Comparison of ENCODE assay signal across 15 cellular contexts in genomic region chr9:37404590-37404989, GRCh38.
"Had no signal": no experiment of that assay in that cellular context is flagged by ENCODE, and none has a peak within 500 bp of the region (broad histone marks: within the 10 kb centered on the region; RNA-seq: fewer than 3 reads in every experiment).

No MANE protein-coding gene starts in this region.

- FAIRE-seq: frontal cortex had no signal

- H3K36me3 ChIP-seq: ovary, WERI-Rb-1 had no signal

- H3K4me2 ChIP-seq: smooth muscle cell had no signal

- H3K27me3 ChIP-seq: ovary had no signal

- H3K9me3 ChIP-seq: ovary had no signal

- ATAC-seq: activated CD4-positive, alpha-beta T cell treated with anti-CD3 and anti-CD28 coated beads for 36 hours; activated naive CD4-positive, alpha-beta T cell treated with anti-CD3 and anti-CD28 coated beads, Interleukin-2, amount 50 U/mL, for 72 hours; left lobe of liver; naive thymus-derived CD8-positive, alpha-beta T cell had no signal

- H3K27ac ChIP-seq: ovary, WERI-Rb-1 had no signal

- H3K4me3 ChIP-seq: ovary, smooth muscle cell had no signal

- DNase-seq: activated CD4-positive, alpha-beta T cell treated with anti-CD3 and anti-CD28 coated beads for 36 hours; activated CD4-positive, alpha-beta T cell treated with anti-CD3 and anti-CD28 coated beads, Interleukin-2, amount 50 U/mL, for 48 hours; activated gamma-delta T cell; amygdala; caudate nucleus; hypothalamus; naive thymus-derived CD8-positive, alpha-beta T cell; ovary; stimulated activated CD4-positive, alpha-beta T cell treated with anti-CD3 and anti-CD28 coated beads, Interleukin-4, amount 100 ng/mL, for 1 hour; T-helper 2 cell; WERI-Rb-1 had no signal
